10 cellular contexts compared by ENCODE assay signal in the genomic region with DNA sequence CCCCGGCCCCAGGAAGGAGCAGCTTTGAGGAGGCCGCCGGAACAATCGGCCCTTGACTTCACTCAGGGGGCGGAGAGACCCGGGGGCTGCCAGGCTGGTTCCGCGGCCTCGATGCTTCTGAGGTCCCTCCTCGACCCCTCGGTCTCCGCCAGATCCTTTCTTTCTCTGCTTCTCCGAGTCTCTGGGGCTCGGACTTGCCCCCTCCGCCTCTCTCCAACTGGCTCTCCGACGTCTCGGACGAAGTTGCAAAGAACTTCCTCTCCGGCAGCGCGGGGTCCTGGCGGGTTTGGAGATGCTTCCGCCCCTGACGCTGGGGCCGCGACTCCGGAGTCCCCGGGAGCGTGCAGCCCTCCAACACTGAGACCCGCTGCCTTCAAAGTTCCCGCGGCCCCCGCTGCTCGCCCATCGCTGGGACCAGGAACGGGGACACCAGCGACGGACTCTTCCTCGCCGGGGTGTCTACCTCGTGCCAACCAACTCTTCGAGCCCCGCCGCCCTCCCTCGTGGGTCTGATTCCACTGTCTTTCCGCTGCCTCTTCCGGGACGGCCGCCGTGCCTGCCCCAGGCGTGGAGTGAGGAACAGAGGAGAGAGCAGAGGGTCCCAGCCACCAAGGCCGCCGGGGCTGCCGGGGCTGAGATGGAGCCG. TPM values are rescaled to one million over a fixed set of nuclear protein-coding genes. Genes with fewer than 3 reads are reported as not detected.
DNase-seq lines count a peak whose midpoint lies in the region; TF ChIP-seq lines count a peak whose summit lies in the region.
"Had no signal": no experiment of that assay in that cellular context is flagged by ENCODE, and none has a peak within 500 bp of the region (broad histone marks: within the 10 kb centered on the region; RNA-seq: fewer than 3 reads in every experiment).

No MANE protein-coding gene starts in this region.

- peak overlapping the region; percentile 15 to 85 (median 72) for H3K27ac ChIP-seq in spleen
- no peak overlapping the region for H3K27ac ChIP-seq in tibial artery
- H3K27ac ChIP-seq: C4-2B had no signal

- peaks cover 37% of the 10 kb centered on the region for H3K27me3 ChIP-seq in endocrine pancreas (ENCODE audit: control insufficient read depth, insufficient read depth, low read length)
- peaks cover 23 to 100% (median 95%) of the 10 kb centered on the region in 7 donors for H3K27me3 ChIP-seq in spleen (replicated peaks in 1 of 7)
- peaks cover 28 to 100% of the 10 kb centered on the region in 2 donors for H3K27me3 ChIP-seq in tibial artery

- intact Hi-C loops in spleen (cut with DNase I; ENCODE audit: low total_unique reads) (no loop called here), tibial artery (cut with DNase I; ENCODE audit: low total_unique reads) (no loop called here)

- no peak for DNase-seq in T-helper 2 cell treated with Interferon-gamma antibody and Interleukin-4, amounts not matched to agents 5 μg/mL and 100 μg/mL, for 36 hours (ENCODE audit: low spot score)
- DNase-seq in T-helper 2 cell, result no peak
- DNase-seq in NB4 (ENCODE audit: low read depth), result peak; percentile 25
- DNase-seq in spleen, result peak; percentile 86
- DNase-seq in tibial artery, result no peak
- DNase-seq in activated gamma-delta T cell treated with Interleukin-2 at 50 U/mL for 16 hours, result no peak
- DNase-seq in NCI-H2029 treated with DMSO at 0.1 percent for 48 hours (lab: John Stamatoyannopoulos, UW), result no peak

- H3K9me3 ChIP-seq in endocrine pancreas (ENCODE audit: control insufficient read depth, low read length), result no peaks in the 10 kb centered on the region
- H3K9me3 ChIP-seq in spleen, result no peaks in the 10 kb centered on the region
- H3K9me3 ChIP-seq in tibial artery, result no peaks in the 10 kb centered on the region

- H3K36me3 ChIP-seq in endocrine pancreas (ENCODE audit: control insufficient read depth, insufficient read depth, low read length) (no peaks in the 10 kb centered on the region), spleen (no peaks in the 10 kb centered on the region), tibial artery (no peaks in the 10 kb centered on the region)

- TF ChIP-seq CTCF in NB4 (IDR thresholded peaks at IDR 0.05; ENCODE audit: low read depth, low read length) (no peak), spleen (IDR thresholded peaks at IDR 0.05 in 8 of 11, conservative IDR thresholded peaks at IDR 0.05 in 3 of 11) (no peak), tibial artery (IDR thresholded peaks at IDR 0.05) (no peak)

- H3K27me3 Mint-ChIP-seq in T-helper 2 cell treated with Interferon-gamma antibody and Interleukin-4, amounts not matched to agents 5 μg/mL and 100 μg/mL, for 36 hours (ENCODE audit: low read depth), result peaks cover 93% of the 10 kb centered on the region

- WGBS in spleen, 5 donors, result 2 to 3% (median 2%) methylated on average over 21 to 56 of the region's 56 CpGs

- H3K4me1 ChIP-seq in endocrine pancreas (ENCODE audit: control insufficient read depth, insufficient read depth, low read length) (no peaks in the 10 kb centered on the region), spleen (peaks cover 32 to 100% (median 71%) of the 10 kb centered on the region in 6 donors), tibial artery (peaks cover 0 to 54% (median 44%) of the 10 kb centered on the region in 4 donors)

- peak overlapping the region; percentile 16 for H3K4me3 Mint-ChIP-seq in T-helper 2 cell treated with Interferon-gamma antibody and Interleukin-4, amounts not matched to agents 5 μg/mL and 100 μg/mL, for 36 hours

- H3K4me3 ChIP-seq in NB4 (ENCODE audit: low read depth, low read length) (no peak overlapping the region), endocrine pancreas (ENCODE audit: control insufficient read depth, insufficient read depth, low read length) (no peak overlapping the region), spleen (peak overlapping the region; percentile 43 to 73 (median 57)), tibial artery (peak overlapping the region in 1 of 2 donors; percentile 45)

- no peak for TF ChIP-seq POLR2A in NB4 (IDR thresholded peaks at IDR 0.05; ENCODE audit: extremely low read depth, insufficient read length)
- no peak for TF ChIP-seq POLR2A in spleen (IDR thresholded peaks at IDR 0.05)

- H3K9me3 Mint-ChIP-seq in T-helper 2 cell treated with Interferon-gamma antibody and Interleukin-4, amounts not matched to agents 5 μg/mL and 100 μg/mL, for 36 hours, result no peaks in the 10 kb centered on the region

- H3K36me3 Mint-ChIP-seq in T-helper 2 cell treated with Interferon-gamma antibody and Interleukin-4, amounts not matched to agents 5 μg/mL and 100 μg/mL, for 36 hours (ENCODE audit: low read depth), result peaks cover 2% of the 10 kb centered on the region

- no peak overlapping the region for H3K27ac Mint-ChIP-seq in T-helper 2 cell treated with Interferon-gamma antibody and Interleukin-4, amounts not matched to agents 5 μg/mL and 100 μg/mL, for 36 hours

- H3K9ac ChIP-seq in endocrine pancreas (ENCODE audit: control insufficient read depth, insufficient read depth, low read length), result peak overlapping the region; percentile 30

- peaks cover 22% of the 10 kb centered on the region for H3K4me1 Mint-ChIP-seq in T-helper 2 cell treated with Interferon-gamma antibody and Interleukin-4, amounts not matched to agents 5 μg/mL and 100 μg/mL, for 36 hours (ENCODE audit: low read depth)

RNA-seq across cellular contexts. Expression of a gene that starts 7.0 kb away (rescaled TPM):
- 100 to 1,000 TPM in 2 of 7 donors, 10 to 100 TPM in 5; 48.3 to 120 (median 76.4) TPM for total RNA-seq in spleen
- polyA plus RNA-seq in spleen, result 10 to 100 TPM; 15.9 to 54.6 (median 22.6) TPM
- total RNA-seq: pulmonary artery endothelial cell had no signal

Comparison
In these comparisons a context has a peak if more than half of its experiments do, and no peak if none do; other contexts are left out.
1. DNase-seq: peak in NB4 (single experiment) and spleen (single experiment); none in T-helper 2 cell treated with Interferon-gamma antibody and Interleukin-4, amounts not matched to agents 5 μg/mL and 100 μg/mL, for 36 hours (single experiment), T-helper 2 cell (0 of 5), tibial artery (0 of 2), activated gamma-delta T cell treated with Interleukin-2 at 50 U/mL for 16 hours (single experiment) and NCI-H2029 treated with DMSO at 0.1 percent for 48 hours (single experiment).
2. H3K4me3 ChIP-seq: peak in spleen (8 of 8); none in NB4 (single experiment) and endocrine pancreas (single experiment).
3. H3K27ac ChIP-seq: peak in spleen (8 of 8); none in tibial artery (0 of 2).